20 cellular contexts compared by ENCODE assay signal in genomic region chr18:7658701-7659100, GRCh38.
DNase-seq lines count a peak whose midpoint lies in the region; ATAC-seq and TF ChIP-seq lines count a peak whose summit lies in the region.
"Had no signal": no experiment of that assay in that cellular context is flagged by ENCODE, and none has a peak within 500 bp of the region (broad histone marks: within the 10 kb centered on the region; RNA-seq: fewer than 3 reads in every experiment).

No MANE protein-coding gene starts in this region.

- CTCF ChIA-PET in activated CD8-positive, alpha-beta T cell treated with anti-CD3 and anti-CD28 coated beads, Interleukin-2, amount 10 ng/mL, durations not matched to agents 7 days and 5 days (lab: Charles Lee): no interaction called here

- H3K9me3 Mint-ChIP-seq in HFFc6: no peaks in the 10 kb centered on the region
- H3K9me3 Mint-ChIP-seq in activated CD8-positive, alpha-beta T cell treated with anti-CD3 and anti-CD28 coated beads, Interleukin-2, amount 10 ng/mL, durations not matched to agents 7 days and 5 days (ENCODE audit: insufficient read depth): no peaks in the 10 kb centered on the region

- H3K27ac ChIP-seq in heart right ventricle: peak overlapping the region in 6 of 10 donors; percentile 53 to 87 (median 80)

- H3K4me3 Mint-ChIP-seq in HFFc6: no peak overlapping the region
- H3K4me3 Mint-ChIP-seq in activated CD8-positive, alpha-beta T cell treated with anti-CD3 and anti-CD28 coated beads, Interleukin-2, amount 10 ng/mL, durations not matched to agents 7 days and 5 days: no peak overlapping the region
- H3K4me3 Mint-ChIP-seq: B cell; CD4-positive, CD25-positive, alpha-beta regulatory T cell had no signal

- H3K27me3 ChIP-seq in heart right ventricle: no peaks in the 10 kb centered on the region

- DNase-seq in heart right ventricle (no peak), Right ventricle myocardium superior (no peak), astrocyte of the hippocampus (ENCODE audit: low read depth, low spot score) (peak; percentile 23), iris pigment epithelial cell (ENCODE audit: low read depth) (peak; percentile 49), HuH-7 (ENCODE audit: low spot score) (no peak), HFFc6 (no peak)
- DNase-seq in activated CD8-positive, alpha-beta T cell treated with anti-CD3 and anti-CD28 coated beads, Interleukin-2, amount 10 ng/mL, durations not matched to agents 7 days and 5 days: no peak
- DNase-seq in stimulated activated naive CD4-positive, alpha-beta T cell (lab: John Stamatoyannopoulos, UW): no peak
- DNase-seq: 8988T; CD4-positive, CD25-positive, alpha-beta regulatory T cell; GOT3; KG1; NCI-H1105 treated with DMSO at 0.1 percent for 48 hours; NCI-H1694; NCI-H510A; NCI-H748 treated with DMSO at 0.1 percent for 48 hours; OCI-M1; SIG-M5 had no signal

- POLR2A ChIA-PET in activated CD8-positive, alpha-beta T cell treated with anti-CD3 and anti-CD28 coated beads, Interleukin-2, amount 10 ng/mL, durations not matched to agents 7 days and 5 days (lab: Charles Lee): no interaction called here

- H3K27me3 Mint-ChIP-seq in HFFc6 (ENCODE audit: insufficient read depth): no peaks in the 10 kb centered on the region
- H3K27me3 Mint-ChIP-seq in activated CD8-positive, alpha-beta T cell treated with anti-CD3 and anti-CD28 coated beads, Interleukin-2, amount 10 ng/mL, durations not matched to agents 7 days and 5 days (ENCODE audit: low read depth): no peaks in the 10 kb centered on the region
- H3K27me3 Mint-ChIP-seq: B cell; CD4-positive, CD25-positive, alpha-beta regulatory T cell had no signal

- WGBS in heart right ventricle, 2 donors: 89 to 95% methylated on average over 1 of the region's 1 CpG

- peaks cover 0 to 3% (median 0%) of the 10 kb centered on the region in 11 donors for H3K9me3 ChIP-seq in heart right ventricle

- no peaks in the 10 kb centered on the region for H3K36me3 Mint-ChIP-seq in HFFc6 (ENCODE audit: low read depth)
- H3K36me3 Mint-ChIP-seq in activated CD8-positive, alpha-beta T cell treated with anti-CD3 and anti-CD28 coated beads, Interleukin-2, amount 10 ng/mL, durations not matched to agents 7 days and 5 days (ENCODE audit: low read depth): no peaks in the 10 kb centered on the region
- H3K36me3 Mint-ChIP-seq: CD4-positive, CD25-positive, alpha-beta regulatory T cell had no signal

- TF ChIP-seq CTCF in heart right ventricle (IDR thresholded peaks at IDR 0.05) (no peak), HFFc6 (IDR thresholded peaks at IDR 0.05) (no peak)

- intact Hi-C loops in heart right ventricle (cut with DNase I): loop anchor here in 1 of 10 donors (5.0 kb wide), 1 partner anchor 41 kb away; no protein-coding TSS in a partner anchor
- intact Hi-C loops in Right ventricle myocardium superior (cut with DNase I): no loop called here

- peaks cover 25% of the 10 kb centered on the region for H3K4me1 Mint-ChIP-seq in HFFc6 (ENCODE audit: low read depth)
- no peaks in the 10 kb centered on the region for H3K4me1 Mint-ChIP-seq in activated CD8-positive, alpha-beta T cell treated with anti-CD3 and anti-CD28 coated beads, Interleukin-2, amount 10 ng/mL, durations not matched to agents 7 days and 5 days (ENCODE audit: low read depth)
- H3K4me1 Mint-ChIP-seq: B cell; CD4-positive, CD25-positive, alpha-beta regulatory T cell had no signal

- H3K4me3 ChIP-seq in heart right ventricle: no peak overlapping the region

- peaks cover 0 to 10% (median 0%) of the 10 kb centered on the region in 9 donors for H3K36me3 ChIP-seq in heart right ventricle

- no peak for ATAC-seq in heart right ventricle
- ATAC-seq in Right ventricle myocardium superior (ENCODE audit: poor library complexity): no peak
- no peak for ATAC-seq in activated CD8-positive, alpha-beta T cell treated with anti-CD3 and anti-CD28 coated beads, Interleukin-2, amount 10 ng/mL, durations not matched to agents 7 days and 5 days
- ATAC-seq: HCT116 had no signal

- no peak overlapping the region for H3K27ac Mint-ChIP-seq in HFFc6
- no peak overlapping the region for H3K27ac Mint-ChIP-seq in activated CD8-positive, alpha-beta T cell treated with anti-CD3 and anti-CD28 coated beads, Interleukin-2, amount 10 ng/mL, durations not matched to agents 7 days and 5 days
- H3K27ac Mint-ChIP-seq: B cell; CD4-positive, CD25-positive, alpha-beta regulatory T cell had no signal

- peaks cover 6 to 94% (median 58%) of the 10 kb centered on the region in 9 donors for H3K4me1 ChIP-seq in heart right ventricle

Comparison
In these comparisons a context has a peak if more than half of its experiments do, and no peak if none do; other contexts are left out.
1. DNase-seq: peak in astrocyte of the hippocampus (single experiment) and iris pigment epithelial cell (single experiment); none in heart right ventricle (0 of 2), Right ventricle myocardium superior (single experiment), HuH-7 (single experiment), HFFc6 (single experiment), activated CD8-positive, alpha-beta T cell treated with anti-CD3 and anti-CD28 coated beads, Interleukin-2, amount 10 ng/mL, durations not matched to agents 7 days and 5 days (single experiment) and stimulated activated naive CD4-positive, alpha-beta T cell (0 of 6).